Comparison of ENCODE assay signal across 8 cellular contexts in the genomic region with DNA sequence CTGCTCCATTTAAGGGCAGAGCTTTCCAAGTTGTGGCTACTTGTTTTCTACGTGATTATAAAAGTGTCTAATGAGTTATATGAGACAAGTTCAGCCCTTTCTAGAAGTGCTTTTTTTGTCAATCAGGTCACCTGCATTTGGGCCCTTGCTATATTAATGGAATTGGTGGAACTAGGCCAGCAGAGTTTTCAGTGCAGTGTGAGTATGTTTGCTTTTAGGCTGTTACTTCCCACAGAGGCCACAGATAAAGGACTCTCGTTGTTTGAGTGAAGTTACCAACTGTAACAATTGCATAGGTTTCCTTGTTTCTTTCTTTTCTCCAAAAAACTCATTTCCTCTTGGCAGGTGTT. TPM values are rescaled to one million over a fixed set of nuclear protein-coding genes. Genes with fewer than 3 reads are reported as not detected.
DNase-seq lines count a peak whose midpoint lies in the region; ATAC-seq, FAIRE-seq and TF ChIP-seq lines count a peak whose summit lies in the region.

No MANE protein-coding gene starts in this region.

- H3K27me3 Mint-ChIP-seq in HFFc6 (ENCODE audit: insufficient read depth), result peaks cover 2% of the 10 kb centered on the region; the same call in 1 of the 2 replicates

- H3K36me3 ChIP-seq in Panc1 (ENCODE audit: control insufficient read depth, insufficient read depth, low read length) (no peaks in the 10 kb centered on the region), esophagus (ENCODE audit: control insufficient read depth in 2 of 2, insufficient read depth in 2 of 2, low read length in 1 of 2) (no peaks in the 10 kb centered on the region), small intestine (ENCODE audit: control insufficient read depth in 2 of 2, insufficient read depth in 2 of 2, low read length in 2 of 2) (no peaks in the 10 kb centered on the region)

- H3K4me1 ChIP-seq in Panc1 (ENCODE audit: control insufficient read depth, insufficient read depth, low read length) (peaks cover 62% of the 10 kb centered on the region), esophagus (ENCODE audit: control insufficient read depth in 2 of 2, insufficient read depth in 2 of 2, low read length in 1 of 2) (peaks cover 0 to 3% of the 10 kb centered on the region in 2 donors), small intestine (ENCODE audit: control insufficient read depth in 2 of 2, insufficient read depth in 1 of 2, low read depth in 1 of 2, low read length in 1 of 2) (peaks cover 10 to 20% of the 10 kb centered on the region in 2 donors)

- intact Hi-C loops in Panc1 (cut with micrococcal nuclease; ENCODE audit: unreplicated experiment), result no loop called here

- TF ChIP-seq CTCF in HFFc6 (IDR thresholded peaks at IDR 0.05), result no peak
- no peak for TF ChIP-seq CTCF in Panc1 (IDR thresholded peaks at IDR 0.05)

- no peaks in the 10 kb centered on the region for H3K36me3 Mint-ChIP-seq in HFFc6 (ENCODE audit: low read depth)

- CTCF ChIA-PET in Panc1 (lab: Charles Lee), result no interaction called here

- no peak for FAIRE-seq in small intestine (lab: Jason Lieb, UNC)

- in situ Hi-C loops in Panc1 (cut with HindIII; ENCODE audit: low pct_unique_long_range_greater_than_20kb, low sequenced_read_pairs), result no loop called here

- peak overlapping the region in 1 of 2 experiments; percentile 12; a peak in 1 of 4 replicates for H3K4me3 ChIP-seq in Panc1 (ENCODE audit: low read depth in 2 of 2, low read length in 2 of 2)
- no peak overlapping the region for H3K4me3 ChIP-seq in esophagus (ENCODE audit: low read depth in 1 of 2, low read length in 2 of 2)
- no peak overlapping the region for H3K4me3 ChIP-seq in small intestine (ENCODE audit: low read depth in 1 of 2, low read length in 2 of 2)

- no peaks in the 10 kb centered on the region for H3K27me3 ChIP-seq in Panc1 (ENCODE audit: control insufficient read depth, insufficient read depth, low read length)
- no peaks in the 10 kb centered on the region for H3K27me3 ChIP-seq in esophagus (ENCODE audit: control insufficient read depth in 1 of 2, insufficient read depth in 2 of 2, low read length in 2 of 2)
- no peaks in the 10 kb centered on the region for H3K27me3 ChIP-seq in small intestine (ENCODE audit: control insufficient read depth in 2 of 2, insufficient read depth in 2 of 2, low read length in 2 of 2)

- H3K27ac ChIP-seq in Panc1 (ENCODE audit: low read length) (peak overlapping the region; percentile 73), esophagus (ENCODE audit: low read depth in 2 of 2, low read length in 1 of 2) (peak overlapping the region; percentile 21 to 83), small intestine (ENCODE audit: low read depth in 1 of 2, low read length in 1 of 2) (peak overlapping the region; percentile 38 to 99)

- no peaks in the 10 kb centered on the region for H3K9me3 Mint-ChIP-seq in HFFc6

- H3K27ac Mint-ChIP-seq in HFFc6, result peak overlapping the region; percentile 87

- POLR2A ChIA-PET in Panc1 (lab: Charles Lee), result interaction anchor here (0.5 to 0.7 kb wide), 2 partner anchors 37 to 327 kb away, joined by 3 to 4 read pairs; no protein-coding TSS in a partner anchor

- peak; percentile 51; the same call in 1 of the 2 replicates for ATAC-seq in Panc1

- peaks cover 67% of the 10 kb centered on the region for H3K4me1 Mint-ChIP-seq in HFFc6 (ENCODE audit: low read depth)

- WGBS in esophagus, 2 donors, result 33 to 38% methylated on average over 2 of the region's 2 CpGs
- WGBS in small intestine, 3 donors, result 3 to 22% (median 8%) methylated on average over 2 of the region's 2 CpGs

- no peaks in the 10 kb centered on the region for H3K9me3 ChIP-seq in Panc1 (ENCODE audit: control insufficient read depth, insufficient read depth, low read depth, low read length)
- no peaks in the 10 kb centered on the region for H3K9me3 ChIP-seq in esophagus (ENCODE audit: control insufficient read depth in 2 of 2, insufficient read depth in 1 of 2, low read depth in 1 of 2, low read length in 1 of 2)
- no peaks in the 10 kb centered on the region for H3K9me3 ChIP-seq in small intestine (ENCODE audit: control insufficient read depth, low read depth)

- no peak for DNase-seq in HFFc6
- DNase-seq in Panc1 (ENCODE audit: low read depth, low spot score), result no peak
- no peak for DNase-seq in small intestine
- no peak for DNase-seq in AG08396 (ENCODE audit: low spot score)
- DNase-seq in HuH-7.5 (ENCODE audit: low spot score), result no peak
- DNase-seq in hypothalamus (lab: John Stamatoyannopoulos, UW), result no peak
- no peak for DNase-seq in NCI-H2171 (lab: John Stamatoyannopoulos, UW)

- no TSS peak for BruUV-seq in Panc1 (replicated peaks; lab: Mats Ljungman, UMichigan)

- peak overlapping the region; percentile 67; the same call in 1 of the 2 replicates for H3K4me3 Mint-ChIP-seq in HFFc6

RNA-seq across cellular contexts. Expression of a gene that starts 10.9 kb away (rescaled TPM):
- total RNA-seq in HFFc6 (2021; fragmentation: NEBNext Ultra II Directional; extraction: Animal tissue kit (Norgen Biotek cat#: 25700)), result 10 to 100 TPM; 27.7 to 37.5 (median 32.7) TPM
- total RNA-seq in Panc1 (2021; ENCODE audit: unreplicated experiment), result 21.5 TPM
- 17.5 TPM for polyA plus RNA-seq in Panc1 (2012; ENCODE audit: insufficient read length)
- 10 to 100 TPM in 1 of 2 donors, 1 to 10 TPM in 1; 9.1 to 14.2 TPM for polyA plus RNA-seq in esophagus
- polyA plus RNA-seq in small intestine, result 10 to 100 TPM; 13.0 to 27.8 (median 27.3) TPM
